Comparison of ENCODE assay signal across 1 cellular context in genomic region chr1:184881941-184882648, GRCh38.
TF ChIP-seq lines count a peak whose summit lies in the region.

No MANE protein-coding gene starts in this region.

TF ChIP-seq in GM12878, 131 proteins besides CTCF, POLR2A, EP300 and RAD21 (continued from another document):
- TF ChIP-seq HDAC2 (IDR thresholded peaks at IDR 0.05) = no peak
- TF ChIP-seq NFIC (IDR thresholded peaks at IDR 0.05; ENCODE audit: low read depth, low read length) = peak; percentile 85; the same call in 1 of the 2 replicates
